ENCODE assay signal across 8 cellular contexts in the genomic region with DNA sequence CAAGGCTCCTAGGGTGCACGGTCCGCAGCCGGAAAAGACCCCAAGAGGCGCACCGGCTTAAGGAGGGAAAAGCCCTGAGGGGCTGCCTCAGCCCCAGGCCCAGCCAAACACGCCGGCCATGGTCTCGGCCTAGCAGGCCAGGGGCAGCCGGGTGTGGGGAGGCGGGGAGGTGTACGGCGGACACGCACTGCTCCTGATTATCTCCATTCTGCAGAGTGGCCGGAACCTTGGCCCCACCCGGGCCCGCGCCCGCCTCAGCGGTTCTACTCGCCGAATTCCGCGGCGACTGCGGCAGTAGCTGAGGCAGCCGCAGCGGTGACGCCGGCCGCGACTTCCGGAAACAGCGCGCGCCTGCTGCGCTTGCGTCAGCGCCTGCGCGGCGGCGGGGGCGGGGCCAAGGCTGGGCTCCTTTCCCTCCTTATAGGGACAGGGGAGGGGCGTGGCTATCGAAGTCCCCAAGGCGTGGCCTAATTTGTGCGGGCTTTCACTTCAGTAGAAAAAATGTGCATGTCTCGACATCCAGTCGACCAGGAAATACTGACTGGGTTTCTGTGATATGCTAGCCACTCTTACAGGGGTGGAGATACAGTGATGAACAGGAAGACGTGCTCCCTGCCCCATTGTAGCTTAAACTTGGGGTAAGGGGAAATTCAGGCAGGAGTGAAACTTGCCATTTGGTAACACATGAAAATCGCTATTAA. TPM values are rescaled to one million over a fixed set of nuclear protein-coding genes. Genes with fewer than 3 reads are reported as not detected.
DNase-seq lines count a peak whose midpoint lies in the region; ATAC-seq and TF ChIP-seq lines count a peak whose summit lies in the region.

A gene with protein sequence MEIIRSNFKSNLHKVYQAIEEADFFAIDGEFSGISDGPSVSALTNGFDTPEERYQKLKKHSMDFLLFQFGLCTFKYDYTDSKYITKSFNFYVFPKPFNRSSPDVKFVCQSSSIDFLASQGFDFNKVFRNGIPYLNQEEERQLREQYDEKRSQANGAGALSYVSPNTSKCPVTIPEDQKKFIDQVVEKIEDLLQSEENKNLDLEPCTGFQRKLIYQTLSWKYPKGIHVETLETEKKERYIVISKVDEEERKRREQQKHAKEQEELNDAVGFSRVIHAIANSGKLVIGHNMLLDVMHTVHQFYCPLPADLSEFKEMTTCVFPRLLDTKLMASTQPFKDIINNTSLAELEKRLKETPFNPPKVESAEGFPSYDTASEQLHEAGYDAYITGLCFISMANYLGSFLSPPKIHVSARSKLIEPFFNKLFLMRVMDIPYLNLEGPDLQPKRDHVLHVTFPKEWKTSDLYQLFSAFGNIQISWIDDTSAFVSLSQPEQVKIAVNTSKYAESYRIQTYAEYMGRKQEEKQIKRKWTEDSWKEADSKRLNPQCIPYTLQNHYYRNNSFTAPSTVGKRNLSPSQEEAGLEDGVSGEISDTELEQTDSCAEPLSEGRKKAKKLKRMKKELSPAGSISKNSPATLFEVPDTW (minus strand): TSS at position 342 of the 701 bp plus-strand sequence. CDS start 135 bp downstream, at position 207.

- peaks cover 7% of the 10 kb centered on the region for H3K4me1 ChIP-seq in ovary (ENCODE audit: insufficient read depth)
- peaks cover 21% of the 10 kb centered on the region for H3K4me1 ChIP-seq in thymus (ENCODE audit: control insufficient read depth, insufficient read depth, low read length)

- H3K4me3 ChIP-seq in ovary, result peak within 1 kb of the TSS; percentile 79
- peak within 1 kb of the TSS; percentile 72 for H3K4me3 ChIP-seq in thymus (ENCODE audit: low read length)

- CTCF ChIA-PET in GM10248 (lab: Yijun Ruan, JAX), result interaction anchor here (1.1 to 1.4 kb wide), 2 partner anchors 31 to 35 kb away, joined by 3 to 4 read pairs; no protein-coding TSS in a partner anchor

- WGBS in ovary, 3 donors, result 1% methylated on average over 51 of the region's 51 CpGs
- WGBS in thymus, result 1% methylated on average over 51 of the region's 51 CpGs

- ATAC-seq in HG02678 (IDR thresholded peaks at IDR 0.05; ENCODE audit: unreplicated experiment) (peak; percentile 59), Right ventricle myocardium inferior (peak; percentile 85)

- POLR2A ChIA-PET in GM10248 (lab: Yijun Ruan, JAX), result interaction anchor here (0.6 kb wide), 1 partner anchor 31 kb away, joined by 6 read pairs; no protein-coding TSS in a partner anchor

- H3K36me3 ChIP-seq in ovary (no peaks in the 10 kb centered on the region), thymus (ENCODE audit: control insufficient read depth, insufficient read depth) (peaks cover 2% of the 10 kb centered on the region)

- H3K27me3 ChIP-seq in ovary, result no peaks in the 10 kb centered on the region
- no peaks in the 10 kb centered on the region for H3K27me3 ChIP-seq in thymus (ENCODE audit: control insufficient read depth, insufficient read depth)

- TF ChIP-seq EP300 in ovary (IDR thresholded peaks at IDR 0.05), result no peak

- peak; percentile 92 for TF ChIP-seq POLR2A in ovary (IDR thresholded peaks at IDR 0.05)

- peak within 1 kb of the TSS; percentile 73 to 74 for H3K27ac ChIP-seq in ovary
- peak within 1 kb of the TSS; percentile 94 for H3K27ac ChIP-seq in thymus (ENCODE audit: low read depth)

- H3K9me3 ChIP-seq in ovary (no peaks in the 10 kb centered on the region), thymus (ENCODE audit: control insufficient read depth) (no peaks in the 10 kb centered on the region)

- DNase-seq in GM10248 (ENCODE audit: extremely low spot score) (peak; percentile 99), NCI-H1417 treated with DMSO at 0.1 percent for 48 hours (lab: John Stamatoyannopoulos, UW) (peak; percentile 63), SW 1271 (lab: John Stamatoyannopoulos, UW) (peak; percentile 74 to 93), Right ventricle myocardium inferior (ENCODE audit: missing footprints) (peak; percentile 97), ovary (peak; percentile 96 to 98 (median 97))
- DNase-seq in activated naive CD8-positive, alpha-beta T cell treated with anti-CD3 and anti-CD28 coated beads, Interleukin-2, amount 50 U/mL, for 16 hours (ENCODE audit: low read depth, low spot score), result peak; percentile 96

- TF ChIP-seq CTCF in GM10248 (IDR thresholded peaks at IDR 0.05; ENCODE audit: control extremely low read depth, extremely low read depth, low read depth, missing control alignments) (no peak), ovary (IDR thresholded peaks at IDR 0.05) (no peak)

- intact Hi-C loops in Right ventricle myocardium inferior (cut with DNase I), result loop anchor here (10.0 kb wide), 1 partner anchor 705 kb away; the partner anchor contains the start of gene ERCC4
- intact Hi-C loops in ovary (cut with DNase I), result loop anchor here in 1 of 4 donors (10.0 kb wide), 1 partner anchor 325 kb away; no protein-coding TSS in a partner anchor

RNA-seq across cellular contexts. Expression of the gene that starts here (rescaled TPM):
- total RNA-seq in Right ventricle myocardium inferior (17.2 TPM), ovary (10 to 100 TPM; 20.9 to 35.4 (median 29.0) TPM)
- polyA plus RNA-seq in ovary (10 to 100 TPM; 19.5 to 42.0 TPM), thymus (20.4 TPM)

Comparison
In these comparisons a context has a peak if more than half of its experiments do, and no peak if none do; other contexts are left out.
1. Peak in every context shown above with its lines: DNase-seq, ATAC-seq, H3K4me3 ChIP-seq and H3K27ac ChIP-seq.